In the genomic region with DNA sequence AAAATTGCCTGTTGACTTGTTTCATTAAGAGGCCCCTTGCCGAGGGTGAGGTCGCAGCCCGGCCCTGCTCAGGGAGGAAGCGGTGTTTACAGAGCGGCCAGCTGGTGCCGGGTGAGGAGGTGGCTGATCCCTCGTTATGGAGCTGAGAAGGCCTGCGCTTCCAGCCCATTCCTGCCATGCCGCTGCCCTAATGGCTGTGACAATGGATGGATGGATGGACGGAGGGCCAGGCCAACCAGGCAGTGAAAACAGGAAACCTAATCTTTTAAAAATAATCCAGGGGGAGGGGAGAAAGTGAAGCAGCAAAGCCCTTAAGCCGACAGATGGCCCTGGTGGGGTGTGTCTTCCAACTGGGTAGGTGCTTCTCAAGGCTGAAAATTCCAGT, we compare ENCODE assay signal across 8 cellular contexts. TPM values are rescaled to one million over a fixed set of nuclear protein-coding genes. Genes with fewer than 3 reads are reported as not detected.
A peak's percentile ranks its signal among the peaks of the same experiment; 100 is the strongest.
DNase-seq lines count a peak whose midpoint lies in the region; ATAC-seq and TF ChIP-seq lines count a peak whose summit lies in the region.

No MANE protein-coding gene starts in this region.

- H4K20me1 ChIP-seq in GM23248 (ENCODE audit: insufficient read depth) = no peaks in the 10 kb centered on the region

- peaks cover 95% of the 10 kb centered on the region for H3K4me1 Mint-ChIP-seq in activated CD8-positive, alpha-beta T cell treated with anti-CD3 and anti-CD28 coated beads for 36 hours (ENCODE audit: low read depth)
- peaks cover 95 to 100% of the 10 kb centered on the region in 2 donors for H3K4me1 Mint-ChIP-seq in immature natural killer cell
- H3K4me1 Mint-ChIP-seq in stimulated activated naive CD8-positive, alpha-beta T cell treated with anti-CD3 and anti-CD28 coated beads, Interleukin-15, amount 100 ng/mL, for 72 hours = peaks cover 99% of the 10 kb centered on the region

- no peak for ATAC-seq in activated CD8-positive, alpha-beta T cell treated with anti-CD3 and anti-CD28 coated beads for 36 hours
- no peak for ATAC-seq in stimulated activated naive CD8-positive, alpha-beta T cell treated with anti-CD3 and anti-CD28 coated beads, Interleukin-15, amount 100 ng/mL, for 72 hours

- H3K9me2 ChIP-seq in GM23248 (ENCODE audit: insufficient read depth) = no peaks in the 10 kb centered on the region

- intact Hi-C loops in activated CD8-positive, alpha-beta T cell treated with anti-CD3 and anti-CD28 coated beads for 36 hours (cut with micrococcal nuclease) = no loop called here

- in situ Hi-C loops in GM23248 (cut with MboI) = no loop called here

- peak overlapping the region; percentile 47 for H3K4me3 Mint-ChIP-seq in activated CD8-positive, alpha-beta T cell treated with anti-CD3 and anti-CD28 coated beads for 36 hours
- H3K4me3 Mint-ChIP-seq in immature natural killer cell = peak overlapping the region; percentile 80 to 93 (median 88)
- peak overlapping the region; percentile 71 to 76 for H3K4me3 Mint-ChIP-seq in stimulated activated naive CD8-positive, alpha-beta T cell treated with anti-CD3 and anti-CD28 coated beads, Interleukin-15, amount 100 ng/mL, for 72 hours

- H3K27ac Mint-ChIP-seq in activated CD8-positive, alpha-beta T cell treated with anti-CD3 and anti-CD28 coated beads for 36 hours = peak overlapping the region; percentile 63
- peak overlapping the region; percentile 89 to 97 (median 92) for H3K27ac Mint-ChIP-seq in immature natural killer cell
- peak overlapping the region; percentile 51 to 91 for H3K27ac Mint-ChIP-seq in stimulated activated naive CD8-positive, alpha-beta T cell treated with anti-CD3 and anti-CD28 coated beads, Interleukin-15, amount 100 ng/mL, for 72 hours

- H2AFZ ChIP-seq in GM23248 = no peak overlapping the region

- H3K9ac ChIP-seq in GM23248 = no peak overlapping the region

- DNase-seq in DMS153 treated with DMSO at 0.1 percent for 48 hours (lab: John Stamatoyannopoulos, UW; ENCODE audit: unreplicated experiment) = peak; percentile 77
- peak; percentile 74 for DNase-seq in NAMALWA (ENCODE audit: low spot score)
- peak; percentile 40 for DNase-seq in activated CD8-positive, alpha-beta T cell treated with anti-CD3 and anti-CD28 coated beads for 36 hours
- DNase-seq in immature natural killer cell = peak in 2 of 3 donors; percentile 30 to 39
- no peak for DNase-seq in stimulated activated naive CD8-positive, alpha-beta T cell treated with anti-CD3 and anti-CD28 coated beads, Interleukin-15, amount 100 ng/mL, for 72 hours
- DNase-seq in Ammon's horn (ENCODE audit: low spot score) = no peak
- DNase-seq in 8988T = no peak
- DNase-seq in GM23248 = no peak

- H3K9me3 Mint-ChIP-seq in activated CD8-positive, alpha-beta T cell treated with anti-CD3 and anti-CD28 coated beads for 36 hours = no peaks in the 10 kb centered on the region
- H3K9me3 Mint-ChIP-seq in immature natural killer cell = no peaks in the 10 kb centered on the region
- no peaks in the 10 kb centered on the region for H3K9me3 Mint-ChIP-seq in stimulated activated naive CD8-positive, alpha-beta T cell treated with anti-CD3 and anti-CD28 coated beads, Interleukin-15, amount 100 ng/mL, for 72 hours

- no peak overlapping the region for H3K4me2 ChIP-seq in GM23248 (ENCODE audit: unreplicated experiment)

- H3K36me3 ChIP-seq in GM23248 (ENCODE audit: low read depth) = no peaks in the 10 kb centered on the region

- peaks cover 46% of the 10 kb centered on the region for H3K4me1 ChIP-seq in GM23248 (ENCODE audit: insufficient read depth)

- no peaks in the 10 kb centered on the region for H3K27me3 ChIP-seq in GM23248 (replicated peaks; ENCODE audit: insufficient read depth)

- POLR2A ChIA-PET in activated CD8-positive, alpha-beta T cell treated with anti-CD3 and anti-CD28 coated beads for 36 hours (lab: Charles Lee) = interaction anchor here (0.9 to 1.9 kb wide), 6 partner anchors 10 to 35 kb away, joined by 3 to 7 read pairs (median 4); no protein-coding TSS in a partner anchor

- H3F3A ChIP-seq in GM23248 (ENCODE audit: insufficient read depth) = peaks cover 31% of the 10 kb centered on the region

- H3K9me3 ChIP-seq in GM23248 (ENCODE audit: low read depth) = no peaks in the 10 kb centered on the region

- CTCF ChIA-PET in activated CD8-positive, alpha-beta T cell treated with anti-CD3 and anti-CD28 coated beads for 36 hours (lab: Charles Lee) = interaction anchor here (0.9 to 1.3 kb wide), 2 partner anchors 10 to 13 kb away, joined by 4 read pairs; no protein-coding TSS in a partner anchor

- H3K36me3 Mint-ChIP-seq in activated CD8-positive, alpha-beta T cell treated with anti-CD3 and anti-CD28 coated beads for 36 hours (ENCODE audit: low read depth) = peaks cover 2% of the 10 kb centered on the region
- H3K36me3 Mint-ChIP-seq in immature natural killer cell = peaks cover 0 to 4% (median 0%) of the 10 kb centered on the region in 3 donors

- WGBS in GM23248 (ENCODE audit: low coverage in 1 of 2, low lambda C conversion rate in 2 of 2, missing lambda C conversion rate in 2 of 2), 2 experiments = 68 to 70% methylated on average over 11 of the region's 11 CpGs

- H3K79me2 ChIP-seq in GM23248 (ENCODE audit: insufficient read depth) = peaks cover 91% of the 10 kb centered on the region

- no peak for TF ChIP-seq CTCF in activated CD8-positive, alpha-beta T cell treated with anti-CD3 and anti-CD28 coated beads for 36 hours (IDR thresholded peaks at IDR 0.05)

- H3K4me3 ChIP-seq in GM23248 = no peak overlapping the region

- no peak overlapping the region for H3K27ac ChIP-seq in GM23248

- H3K27me3 Mint-ChIP-seq in activated CD8-positive, alpha-beta T cell treated with anti-CD3 and anti-CD28 coated beads for 36 hours = no peaks in the 10 kb centered on the region
- H3K27me3 Mint-ChIP-seq in immature natural killer cell (ENCODE audit: low read depth in 3 of 3) = peaks cover 2 to 21% (median 10%) of the 10 kb centered on the region in 3 donors
- no peaks in the 10 kb centered on the region for H3K27me3 Mint-ChIP-seq in stimulated activated naive CD8-positive, alpha-beta T cell treated with anti-CD3 and anti-CD28 coated beads, Interleukin-15, amount 100 ng/mL, for 72 hours

RNA-seq across cellular contexts. Expression of a gene that starts 38.5 kb away (rescaled TPM):
- total RNA-seq in activated CD8-positive, alpha-beta T cell treated with anti-CD3 and anti-CD28 coated beads for 36 hours = 10 to 100 TPM; 30.4 to 32.0 TPM
- polyA plus RNA-seq in immature natural killer cell (10 to 100 TPM in 1 of 3 donors, 1 to 10 TPM in 2; 4.1 to 12.5 (median 5.6) TPM), GM23248 (2016; fragmentation: Nextera tagmentation; extraction: Ambion mirVana) (3.3 and 4.7 TPM in 2 replicates)
- 30.0 and 30.6 TPM in 2 replicates for total RNA-seq in GM23248 (2014; rRNA removed; shearing (Covaris generic))

Comparison
In these comparisons a context has a peak if more than half of its experiments do, and no peak if none do; other contexts are left out.
1. DNase-seq: peak in DMS153 treated with DMSO at 0.1 percent for 48 hours (single experiment), NAMALWA (single experiment), activated CD8-positive, alpha-beta T cell treated with anti-CD3 and anti-CD28 coated beads for 36 hours (single experiment) and immature natural killer cell (2 of 3); none in stimulated activated naive CD8-positive, alpha-beta T cell treated with anti-CD3 and anti-CD28 coated beads, Interleukin-15, amount 100 ng/mL, for 72 hours (0 of 2), Ammon's horn (single experiment), 8988T (single experiment) and GM23248 (single experiment).
2. Peak in every context shown above with its lines, with median percentiles within 50 percentile points of each other: H3K27ac Mint-ChIP-seq and H3K4me3 Mint-ChIP-seq.